In the genomic region with DNA sequence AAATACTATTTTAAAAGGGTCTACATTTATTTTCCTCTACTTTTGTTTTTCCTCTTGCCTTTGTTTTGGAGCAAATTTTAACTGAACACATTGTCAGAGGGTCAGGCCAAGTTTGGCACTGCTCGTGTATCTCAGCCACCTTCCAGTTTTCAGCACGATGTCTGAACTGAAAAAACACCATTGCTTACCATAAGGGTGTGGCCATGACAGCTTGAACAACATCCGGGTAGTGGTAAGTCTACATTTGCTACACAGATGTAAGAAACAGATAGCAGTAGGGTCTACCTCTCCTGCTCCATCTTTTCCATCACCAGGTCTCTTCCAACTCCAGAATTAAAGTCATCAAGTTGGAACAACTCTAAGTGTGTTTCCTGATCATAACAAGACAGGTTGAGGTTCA, we compare ENCODE assay signal across 19 cellular contexts. TPM values are rescaled to one million over a fixed set of nuclear protein-coding genes. Genes with fewer than 3 reads are reported as not detected.
DNase-seq lines count a peak whose midpoint lies in the region; ATAC-seq and TF ChIP-seq lines count a peak whose summit lies in the region.
"Had no signal": no experiment of that assay in that cellular context is flagged by ENCODE, and none has a peak within 500 bp of the region (broad histone marks: within the 10 kb centered on the region; RNA-seq: fewer than 3 reads in every experiment).

No MANE protein-coding gene starts in this region.

- no peaks in the 10 kb centered on the region for H3K9me3 ChIP-seq in DND-41 (ENCODE audit: insufficient read depth, low read length, severe bottlenecking)
- H3K9me3 ChIP-seq: sigmoid colon had no signal

- peaks cover 71% of the 10 kb centered on the region for H3K4me1 Mint-ChIP-seq in activated CD4-positive, alpha-beta memory T cell treated with anti-CD3 and anti-CD28 coated beads for 36 hours (ENCODE audit: low read depth)

- peaks cover 20% of the 10 kb centered on the region; the same call in 1 of the 2 replicates for H4K20me1 ChIP-seq in DND-41 (ENCODE audit: insufficient read depth, low read length)

- no peak overlapping the region for H2AFZ ChIP-seq in DND-41 (ENCODE audit: low read depth, low read length)

- H3K4me1 ChIP-seq in DND-41 (ENCODE audit: insufficient read depth, low read length), result peaks cover 70% of the 10 kb centered on the region

- H3K36me3 ChIP-seq in DND-41 (ENCODE audit: insufficient read depth, low read length), result peaks cover 22% of the 10 kb centered on the region
- H3K36me3 ChIP-seq: sigmoid colon, tibial nerve had no signal

- H3K27me3 Mint-ChIP-seq in activated CD4-positive, alpha-beta memory T cell treated with anti-CD3 and anti-CD28 coated beads for 36 hours, result no peaks in the 10 kb centered on the region

- peak overlapping the region; percentile 81 for H3K27ac Mint-ChIP-seq in activated CD4-positive, alpha-beta memory T cell treated with anti-CD3 and anti-CD28 coated beads for 36 hours
- H3K27ac Mint-ChIP-seq: activated B cell treated with CpG ODN at 0.5 μM for 24 hours, B cell had no signal

- H3K27ac ChIP-seq in DND-41 (ENCODE audit: low read length), result peak overlapping the region; percentile 98
- H3K27ac ChIP-seq: sigmoid colon, tibial nerve had no signal

- ATAC-seq in DND-41 (ENCODE audit: insufficient read depth, low read depth) (peak; percentile 32), left colon (peak; percentile 46), GM19351 (IDR thresholded peaks at IDR 0.05; ENCODE audit: unreplicated experiment) (no peak)
- ATAC-seq: PC-3 had no signal

- peak overlapping the region; percentile 98 for H3K4me2 ChIP-seq in DND-41 (ENCODE audit: insufficient read depth, low read length)

- POLR2A ChIA-PET in activated CD4-positive, alpha-beta memory T cell treated with anti-CD3 and anti-CD28 coated beads for 36 hours (lab: Charles Lee), result interaction anchor here (1.2 kb wide), 1 partner anchor 9 kb away, joined by 3 read pairs; no protein-coding TSS in a partner anchor

- H3K4me3 Mint-ChIP-seq in activated CD4-positive, alpha-beta memory T cell treated with anti-CD3 and anti-CD28 coated beads for 36 hours, result no peak overlapping the region
- H3K4me3 Mint-ChIP-seq: activated B cell treated with CpG ODN at 0.5 μM for 24 hours, B cell had no signal

- no peak for TF ChIP-seq CTCF in DND-41 (IDR thresholded peaks at IDR 0.05; ENCODE audit: borderline replicate concordance, extremely low read depth, low read length, poor library complexity, severe bottlenecking)

- H3K36me3 Mint-ChIP-seq in activated CD4-positive, alpha-beta memory T cell treated with anti-CD3 and anti-CD28 coated beads for 36 hours, result no peaks in the 10 kb centered on the region

- peaks cover under 1% of the 10 kb centered on the region for H3K9me3 Mint-ChIP-seq in activated CD4-positive, alpha-beta memory T cell treated with anti-CD3 and anti-CD28 coated beads for 36 hours

- peak; percentile 39 for DNase-seq in DMS53 (lab: John Stamatoyannopoulos, UW)
- DNase-seq in DMS53 treated with DMSO at 0.1 percent for 48 hours (lab: John Stamatoyannopoulos, UW; ENCODE audit: unreplicated experiment), result no peak
- DNase-seq in DND-41, result peak; percentile 46
- DNase-seq in activated CD4-positive, alpha-beta memory T cell treated with anti-CD3 and anti-CD28 coated beads for 36 hours, result no peak
- DNase-seq in left colon, result no peak
- DNase-seq in glomerular visceral epithelial cell (ENCODE audit: extremely low spot score), result no peak
- no peak for DNase-seq in NCI-H82 (lab: John Stamatoyannopoulos, UW)
- DNase-seq: 8988T, activated B cell treated with CpG ODN at 0.5 μM for 24 hours, cortex of kidney, hypothalamus, kidney, mammary epithelial cell, NCI-H1436 treated with DMSO at 0.1 percent for 48 hours, PC-3, sigmoid colon had no signal

- CTCF ChIA-PET in activated CD4-positive, alpha-beta memory T cell treated with anti-CD3 and anti-CD28 coated beads for 36 hours (lab: Charles Lee), result no interaction called here

- H3K79me2 ChIP-seq in DND-41 (ENCODE audit: insufficient read depth, low read length), result peaks cover 100% of the 10 kb centered on the region

- intact Hi-C loops in activated CD4-positive, alpha-beta memory T cell treated with anti-CD3 and anti-CD28 coated beads for 36 hours (cut with micrococcal nuclease), result no loop called here
- intact Hi-C loops in left colon (cut with DNase I, micrococcal nuclease), result no loop called here

- H3K9ac ChIP-seq in DND-41 (ENCODE audit: low read depth, low read length), result peak overlapping the region; percentile 85; the same call in 1 of the 2 replicates

- no peaks in the 10 kb centered on the region for H3K27me3 ChIP-seq in DND-41 (ENCODE audit: insufficient read depth, low read length, poor library complexity)
- H3K27me3 ChIP-seq: sigmoid colon, tibial nerve had no signal

- peak overlapping the region in 1 of 2 experiments; percentile 64; a peak in 2 of 4 replicates for H3K4me3 ChIP-seq in DND-41 (ENCODE audit: low read depth in 1 of 2, low read length in 2 of 2)
- H3K4me3 ChIP-seq: sigmoid colon, tibial nerve had no signal

RNA-seq across cellular contexts. Expression of gene HIVEP3, which starts 4.2 kb away (rescaled TPM):
- total RNA-seq in activated CD4-positive, alpha-beta memory T cell treated with anti-CD3 and anti-CD28 coated beads for 36 hours, result 10 to 100 TPM; 25.3 to 26.2 TPM
- total RNA-seq in left colon, result 1 to 10 TPM; 4.0 to 5.4 TPM

Comparison
In these comparisons a context has a peak if more than half of its experiments do, and no peak if none do; other contexts are left out.
1. DNase-seq: peak in DMS53 (single experiment) and DND-41 (single experiment); none in DMS53 treated with DMSO at 0.1 percent for 48 hours (single experiment), activated CD4-positive, alpha-beta memory T cell treated with anti-CD3 and anti-CD28 coated beads for 36 hours (single experiment), left colon (0 of 2), glomerular visceral epithelial cell (single experiment) and NCI-H82 (single experiment).
2. RNA of gene HIVEP3, which starts 4.2 kb away (total RNA-seq): 25.3 to 26.2 TPM in activated CD4-positive, alpha-beta memory T cell treated with anti-CD3 and anti-CD28 coated beads for 36 hours; 4.0 to 5.4 TPM in left colon; every median in the first group is over 4 times any median in the second.